ENCODE assay signal across 14 cellular contexts in the genomic region with DNA sequence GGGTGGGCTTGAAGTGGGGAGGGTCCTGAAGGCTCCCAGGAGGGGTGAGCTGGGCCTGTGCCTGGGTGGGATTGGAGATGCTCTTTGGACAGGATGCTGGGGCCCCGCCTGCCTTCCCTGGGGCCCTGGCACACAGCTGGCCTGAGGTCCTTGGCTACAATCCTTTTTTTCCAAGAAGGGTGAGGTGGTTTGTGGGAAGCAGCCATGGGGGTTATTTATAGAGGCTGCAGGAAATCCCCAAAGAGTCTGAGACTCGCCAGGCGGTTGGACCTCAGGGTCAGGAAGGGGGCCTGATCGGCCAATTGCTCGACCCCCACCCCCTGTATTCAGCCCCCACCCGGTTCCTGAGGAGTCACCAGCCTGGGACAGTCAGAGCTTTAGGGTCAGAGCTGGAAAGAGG. TPM values are rescaled to one million over a fixed set of nuclear protein-coding genes. Genes with fewer than 3 reads are reported as not detected.
DNase-seq lines count a peak whose midpoint lies in the region; ATAC-seq and TF ChIP-seq lines count a peak whose summit lies in the region.
"Had no signal": no experiment of that assay in that cellular context is flagged by ENCODE, and none has a peak within 500 bp of the region (broad histone marks: within the 10 kb centered on the region; RNA-seq: fewer than 3 reads in every experiment).

No MANE protein-coding gene starts in this region.

- peaks cover 29% of the 10 kb centered on the region for H3K27me3 ChIP-seq in transverse colon

- no peaks in the 10 kb centered on the region for H3K36me3 ChIP-seq in transverse colon

- TF ChIP-seq POLR2A in transverse colon (IDR thresholded peaks at IDR 0.05) (no peak), erythroblast (IDR thresholded peaks at IDR 0.05; ENCODE audit: low read length) (no peak)

- no peak overlapping the region for H3K4me3 ChIP-seq in transverse colon

- TF ChIP-seq CTCF in transverse colon (IDR thresholded peaks at IDR 0.05): no peak

- ATAC-seq in esophagus mucosa: peak; percentile 17
- ATAC-seq in HG03521 (IDR thresholded peaks at IDR 0.05; ENCODE audit: unreplicated experiment): no peak

- H3K4me1 ChIP-seq in transverse colon: peaks cover 0 to 24% (median 3%) of the 10 kb centered on the region in 4 donors

- peak; percentile 20 for TF ChIP-seq EP300 in transverse colon (IDR thresholded peaks at IDR 0.05; ENCODE audit: low read depth)

- peak; percentile 61 for DNase-seq in MV-4-11 (lab: John Stamatoyannopoulos, UW)
- DNase-seq in myocyte (ENCODE audit: low read depth): peak; percentile 78
- DNase-seq in transverse colon: no peak
- DNase-seq in cerebellum (ENCODE audit: low spot score): no peak
- no peak for DNase-seq in stimulated activated CD4-positive, alpha-beta T cell treated with anti-CD3 and anti-CD28 coated beads, Interleukin-4, amount 100 ng/mL, for 1 hour
- DNase-seq in erythroblast (lab: John Stamatoyannopoulos, UW): no peak
- DNase-seq: activated CD4-positive, alpha-beta T cell treated with anti-CD3 and anti-CD28 coated beads for 48 hours; activated T-cell treated with anti-CD3 and anti-CD28 coated beads, Interleukin-2, amount 50 U/mL, for 48 hours; COR-L47; mesendoderm; retina; SW 1271 had no signal

- in situ Hi-C loops in transverse colon (cut with MboI; ENCODE audit: low pct_ligation_motif_present in 1 of 4, low pct_unique_long_range_greater_than_20kb in 1 of 4, low sequenced_read_pairs in 3 of 4): loop anchor here in 2 of 4 donors (5.0 to 10.0 kb wide), 2 partner anchors 40 to 117 kb away; a partner anchor contains a TSS

- H3K9me3 ChIP-seq in transverse colon: no peaks in the 10 kb centered on the region

- intact Hi-C loops in transverse colon (cut with DNase I; ENCODE audit: low total_unique reads): loop anchor here (2.0 to 5.0 kb wide), 2 partner anchors 39 to 120 kb away; no protein-coding TSS in a partner anchor

- H3K27ac ChIP-seq in transverse colon: peak overlapping the region in 3 of 4 donors; percentile 35 to 40 (median 39)

- WGBS in transverse colon (ENCODE audit: low coverage in 1 of 2), 2 donors: 21% methylated on average over 6 of the region's 6 CpGs; no CpG with 5 or more reads in 1 of the 2 donors

RNA-seq across cellular contexts. Expression of a gene that starts 10.0 kb away (rescaled TPM):
- 11.7 TPM for total RNA-seq in esophagus mucosa
- total RNA-seq in myocyte: 19.3 and 20.2 TPM in 2 replicates
- 12.8 TPM for polyA plus RNA-seq in myocyte (2012)
- total RNA-seq in transverse colon: 100 to 1,000 TPM in 1 of 4 donors, 10 to 100 TPM in 3; 24.7 to 206 (median 30.5) TPM
- 13.2 TPM for total RNA-seq in cerebellum

RNA-seq across cellular contexts. Expression of a gene that starts 12.7 kb away (rescaled TPM):
- total RNA-seq in esophagus mucosa: 9.9 TPM
- 8.3 and 8.7 TPM in 2 replicates for total RNA-seq in myocyte
- polyA plus RNA-seq in myocyte (2012): 8.6 TPM
- total RNA-seq in transverse colon: 10 to 100 TPM in 2 of 4 donors, 1 to 10 TPM in 2; 6.7 to 73.0 (median 10.3) TPM
- 21.7 TPM for total RNA-seq in cerebellum

RNA-seq across cellular contexts. Expression of a gene that starts 29.8 kb away (rescaled TPM):
- 22.6 TPM for total RNA-seq in esophagus mucosa
- total RNA-seq in myocyte: 0.43 TPM in 1 of 2 replicates, not detected in the other
- not detected for polyA plus RNA-seq in myocyte (2012)
- total RNA-seq in transverse colon: 10 to 100 TPM in 3 of 4 donors, 1 to 10 TPM in 1; 3.0 to 37.0 (median 19.2) TPM
- total RNA-seq in cerebellum: 1.6 TPM

RNA-seq across cellular contexts. Expression of a gene that starts 38.0 kb away (rescaled TPM):
- total RNA-seq in esophagus mucosa: 21.5 TPM
- 26.2 and 34.5 TPM in 2 replicates for total RNA-seq in myocyte
- polyA plus RNA-seq in myocyte (2012): 109 TPM
- 10 to 100 TPM; 20.6 to 98.1 (median 22.0) TPM for total RNA-seq in transverse colon
- total RNA-seq in cerebellum: 8.9 TPM

RNA-seq across cellular contexts. Expression of a gene that starts 41.7 kb away (rescaled TPM):
- 42.6 TPM for total RNA-seq in esophagus mucosa
- total RNA-seq in myocyte: 55.7 and 87.2 TPM in 2 replicates
- 66.7 TPM for polyA plus RNA-seq in myocyte (2012)
- total RNA-seq in transverse colon: 100 to 1,000 TPM; 243 to 390 (median 272) TPM
- 9.3 TPM for total RNA-seq in cerebellum

Comparison
In these comparisons a context has a peak if more than half of its experiments do, and no peak if none do; other contexts are left out.
1. DNase-seq: peak in MV-4-11 (single experiment) and myocyte (single experiment); none in transverse colon (single experiment), cerebellum (single experiment), stimulated activated CD4-positive, alpha-beta T cell treated with anti-CD3 and anti-CD28 coated beads, Interleukin-4, amount 100 ng/mL, for 1 hour (single experiment) and erythroblast (0 of 2).